In the genomic region with DNA sequence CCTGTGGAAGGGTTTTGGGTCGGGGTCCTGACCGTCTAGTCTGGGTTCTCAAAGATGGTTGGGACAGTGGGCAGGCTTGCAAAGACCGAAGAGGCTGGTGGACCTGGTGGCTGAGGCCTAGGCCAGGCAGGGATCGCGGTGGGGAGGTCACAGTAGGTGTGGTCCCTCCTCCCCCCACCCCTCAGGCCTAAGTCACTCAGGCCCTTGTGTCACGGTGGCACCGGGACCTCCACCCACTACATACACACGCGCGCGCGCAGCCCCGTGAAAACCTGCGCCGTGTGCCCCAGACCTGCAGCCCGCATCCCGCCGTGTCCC, we compare ENCODE assay signal across 9 cellular contexts. TPM values are rescaled to one million over a fixed set of nuclear protein-coding genes. Genes with fewer than 3 reads are reported as not detected.
DNase-seq lines count a peak whose midpoint lies in the region; ATAC-seq and FAIRE-seq lines count a peak whose summit lies in the region.
"Had no signal": no experiment of that assay in that cellular context is flagged by ENCODE, and none has a peak within 500 bp of the region (broad histone marks: within the 10 kb centered on the region; RNA-seq: fewer than 3 reads in every experiment).

No MANE protein-coding gene starts in this region.

- H3K36me3 Mint-ChIP-seq in T-helper 1 cell treated with Interleukin-12 subunit alpha and Interleukin-12 subunit beta and Interleukin-4 antibody, amounts not matched to agents 30 μg/mL and 1 μg/mL, for 36 hours (ENCODE audit: low read depth), result peaks cover 15% of the 10 kb centered on the region
- H3K36me3 Mint-ChIP-seq in effector memory CD8-positive, alpha-beta T cell (ENCODE audit: insufficient read depth), result peaks cover 34% of the 10 kb centered on the region

- no peaks in the 10 kb centered on the region for H3K27me3 Mint-ChIP-seq in T-helper 1 cell treated with Interleukin-12 subunit alpha and Interleukin-12 subunit beta and Interleukin-4 antibody, amounts not matched to agents 30 μg/mL and 1 μg/mL, for 36 hours (ENCODE audit: low read depth)
- no peaks in the 10 kb centered on the region for H3K27me3 Mint-ChIP-seq in effector memory CD8-positive, alpha-beta T cell

- peak overlapping the region; percentile 50 for H3K4me3 ChIP-seq in thymus (ENCODE audit: low read length)
- H3K4me3 ChIP-seq in SJCRH30, result no peak overlapping the region

- no peak overlapping the region for H3K27ac Mint-ChIP-seq in T-helper 1 cell treated with Interleukin-12 subunit alpha and Interleukin-12 subunit beta and Interleukin-4 antibody, amounts not matched to agents 30 μg/mL and 1 μg/mL, for 36 hours
- no peak overlapping the region for H3K27ac Mint-ChIP-seq in effector memory CD8-positive, alpha-beta T cell

- H3K27me3 ChIP-seq in thymus (ENCODE audit: control insufficient read depth, insufficient read depth) (peaks cover 18% of the 10 kb centered on the region), SJCRH30 (no peaks in the 10 kb centered on the region)

- H3K9me3 ChIP-seq in thymus (ENCODE audit: control insufficient read depth), result peaks cover 3% of the 10 kb centered on the region
- H3K9me3 ChIP-seq in SJCRH30 (replicated peaks), result no peaks in the 10 kb centered on the region

- FAIRE-seq in GM19239 (lab: Jason Lieb, UNC), result no peak

- H3K27ac ChIP-seq in thymus (ENCODE audit: low read depth) (no peak overlapping the region), SJCRH30 (no peak overlapping the region)

- peaks cover 48% of the 10 kb centered on the region for H3K36me3 ChIP-seq in thymus (ENCODE audit: control insufficient read depth, insufficient read depth)
- H3K36me3 ChIP-seq in SJCRH30, result peaks cover 30% of the 10 kb centered on the region

- peaks cover 13% of the 10 kb centered on the region for H3K4me1 Mint-ChIP-seq in T-helper 1 cell treated with Interleukin-12 subunit alpha and Interleukin-12 subunit beta and Interleukin-4 antibody, amounts not matched to agents 30 μg/mL and 1 μg/mL, for 36 hours (ENCODE audit: low read depth)
- peaks cover 0 to 10% of the 10 kb centered on the region in 2 donors for H3K4me1 Mint-ChIP-seq in effector memory CD8-positive, alpha-beta T cell (ENCODE audit: low read depth in 2 of 2)

- no peak for DNase-seq in T-helper 1 cell
- DNase-seq in effector memory CD8-positive, alpha-beta T cell, result no peak
- DNase-seq in mesenteric fat pad (ENCODE audit: low spot score), result peak; percentile 88
- DNase-seq in GM19239 (ENCODE audit: insufficient read length, low spot score), result no peak
- no peak for DNase-seq in SJCRH30
- no peak for DNase-seq in NCI-H1092 treated with DMSO at 0.1 percent for 48 hours (lab: John Stamatoyannopoulos, UW)
- DNase-seq: 8988T had no signal

- peaks cover 10% of the 10 kb centered on the region for H3K4me1 ChIP-seq in thymus (ENCODE audit: control insufficient read depth, insufficient read depth, low read length)
- H3K4me1 ChIP-seq in SJCRH30, result peaks cover 10% of the 10 kb centered on the region

- no peaks in the 10 kb centered on the region for H3K9me3 Mint-ChIP-seq in T-helper 1 cell treated with Interleukin-12 subunit alpha and Interleukin-12 subunit beta and Interleukin-4 antibody, amounts not matched to agents 30 μg/mL and 1 μg/mL, for 36 hours
- H3K9me3 Mint-ChIP-seq in effector memory CD8-positive, alpha-beta T cell, result no peaks in the 10 kb centered on the region

- peak; percentile 0 for ATAC-seq in effector memory CD8-positive, alpha-beta T cell (replicated peaks)

- H3K4me3 Mint-ChIP-seq in T-helper 1 cell treated with Interleukin-12 subunit alpha and Interleukin-12 subunit beta and Interleukin-4 antibody, amounts not matched to agents 30 μg/mL and 1 μg/mL, for 36 hours, result peak overlapping the region; percentile 17
- H3K4me3 Mint-ChIP-seq in effector memory CD8-positive, alpha-beta T cell, result peak overlapping the region; percentile 60 to 77

- 10% methylated on average over 18 of the region's 18 CpGs for WGBS in thymus

RNA-seq across cellular contexts. Expression of gene SEC61A1, which starts 24.2 kb away (rescaled TPM):
- total RNA-seq in mesenteric fat pad, result 226 TPM
- 79.7 TPM for polyA plus RNA-seq in thymus
- 148 TPM in 2 replicates for total RNA-seq in SJCRH30 (2014; rRNA removed; shearing (Covaris generic))

RNA-seq across cellular contexts. Expression of gene RUVBL1, which starts 47.2 kb away (rescaled TPM):
- total RNA-seq in mesenteric fat pad, result 28.7 TPM
- polyA plus RNA-seq in thymus, result 25.9 TPM
- 133 and 135 TPM in 2 replicates for total RNA-seq in SJCRH30 (2014; rRNA removed; shearing (Covaris generic))
